In genomic region chr1:183166439-183166838, GRCh38 we compare ENCODE assay signal across 1 cellular context.
TF ChIP-seq lines count a peak whose summit lies in the region.

No MANE protein-coding gene starts in this region.

TF ChIP-seq in IMR-90, 13 proteins besides CTCF, POLR2A, EP300 and RAD21:
- no peak for TF ChIP-seq SMC3 (IDR thresholded peaks at IDR 0.05; ENCODE audit: low read depth, low read length)
- no peak for TF ChIP-seq RCOR1 (IDR thresholded peaks at IDR 0.05; ENCODE audit: insufficient replicate concordance, low read length)
